In genomic region chr19:47112166-47112663, GRCh38 we compare ENCODE assay signal across 8 cellular contexts. TPM values are rescaled to one million over a fixed set of nuclear protein-coding genes. Genes with fewer than 3 reads are reported as not detected.
DNase-seq lines count a peak whose midpoint lies in the region; ATAC-seq, FAIRE-seq and TF ChIP-seq lines count a peak whose summit lies in the region.

No MANE protein-coding gene starts in this region.

- in situ Hi-C loops in K562 (cut with MboI) = no loop called here

- CTCF ChIA-PET in K562 (lab: Yijun Ruan, JAX; ENCODE audit: low intra/inter-chr PET ratio) = no interaction called here

- H3K4me2 ChIP-seq in K562 (ENCODE audit: insufficient read depth, low read length) = peak overlapping the region; percentile 88

- peaks cover 28% of the 10 kb centered on the region; the same call in 2 of the 3 replicates for H3K36me3 ChIP-seq in K562 (ENCODE audit: control insufficient read depth, insufficient read depth, low read length)
- no peaks in the 10 kb centered on the region for H3K36me3 ChIP-seq in iPS-15b (ENCODE audit: control insufficient read depth, insufficient read depth, low read length)

- H3K36me3 Mint-ChIP-seq in HFFc6 (ENCODE audit: low read depth) = peaks cover 23% of the 10 kb centered on the region

- no peaks in the 10 kb centered on the region for H3K9me1 ChIP-seq in K562 (ENCODE audit: control insufficient read depth, insufficient read depth, low read length)

- DNase-seq in DMS79 (lab: John Stamatoyannopoulos, UW) (peak; percentile 55), HFFc6 (peak; percentile 74), NCI-H187 treated with DMSO at 0.1 percent for 48 hours (lab: John Stamatoyannopoulos, UW) (peak; percentile 34), UCSD-AML1 (lab: John Stamatoyannopoulos, UW; ENCODE audit: unreplicated experiment) (peak; percentile 86), K562 (ENCODE audit: extremely low read depth in 1 of 4, low spot score in 3 of 4) (peak; percentile 84 to 94 (median 85)), skeletal muscle cell (ENCODE audit: low read depth) (peak; percentile 48)

- TF ChIP-seq POLR2A in K562 (conservative IDR thresholded peaks at IDR 0.05) = peak; percentile 88

- peak overlapping the region; percentile 98 for H3K4me3 Mint-ChIP-seq in HFFc6

- H3K79me2 ChIP-seq in K562 (ENCODE audit: control insufficient read depth, insufficient read depth, low read length) = peaks cover 52% of the 10 kb centered on the region

- peak; percentile 57 for ATAC-seq in K562
- no peak for ATAC-seq in GM18520 (IDR thresholded peaks at IDR 0.05; ENCODE audit: unreplicated experiment)

- TF ChIP-seq EP300 in K562 (IDR thresholded peaks at IDR 0.05; ENCODE audit: low read length) = no peak

- peaks cover 46% of the 10 kb centered on the region for H3K4me1 Mint-ChIP-seq in HFFc6 (ENCODE audit: low read depth)

- POLR2A ChIA-PET in K562 (lab: Yijun Ruan, JAX) = interaction anchor here (0.6 to 3.0 kb wide), 7 partner anchors 11 to 114 kb away, joined by 3 to 31 read pairs (median 10); no protein-coding TSS in a partner anchor

- H3K27me3 Mint-ChIP-seq in HFFc6 (ENCODE audit: insufficient read depth) = peaks cover 3% of the 10 kb centered on the region

- intact Hi-C loops in K562 (cut with micrococcal nuclease) = loop anchor here (2.0 to 5.0 kb wide), 2 partner anchors 19 to 250 kb away; partner anchors contain the start of genes ARHGAP35 and SAE1

- H3K4me3 ChIP-seq in K562 (peak overlapping the region; percentile 89), iPS-15b (ENCODE audit: low read depth, low read length) (peak overlapping the region; percentile 92), skeletal muscle cell (ENCODE audit: low read depth, low read length) (peak overlapping the region; percentile 98)

- peaks cover 20 to 24% of the 10 kb centered on the region in 2 experiments for H3K4me1 ChIP-seq in K562 (replicated peaks in 1 of 2; ENCODE audit: control insufficient read depth in 2 of 2, insufficient read depth in 2 of 2, low read length in 2 of 2)
- peaks cover 22% of the 10 kb centered on the region for H3K4me1 ChIP-seq in iPS-15b (ENCODE audit: control insufficient read depth, insufficient read depth, low read length)

- H2AFZ ChIP-seq in K562 (ENCODE audit: low read depth, low read length) = peak overlapping the region; percentile 40; the same call in 1 of the 2 replicates

- 0% methylated on average over 1 of the region's 54 CpGs for WGBS in K562 (ENCODE audit: insufficient coverage, low coverage, missing lambda C conversion rate)

- H3K9me3 ChIP-seq in K562 (replicated peaks; ENCODE audit: control insufficient read depth, insufficient read depth, low read depth, low read length) = no peaks in the 10 kb centered on the region
- no peaks in the 10 kb centered on the region for H3K9me3 ChIP-seq in iPS-15b (ENCODE audit: control insufficient read depth, insufficient read depth, low read length)

- no peaks in the 10 kb centered on the region for H4K20me1 ChIP-seq in K562 (replicated peaks; ENCODE audit: control insufficient read depth, insufficient read depth, low read length)

- H3K9me3 Mint-ChIP-seq in HFFc6 = no peaks in the 10 kb centered on the region

- peak overlapping the region; percentile 98 to 99 for H3K9ac ChIP-seq in K562 (ENCODE audit: insufficient read depth in 1 of 2, low read depth in 2 of 2, low read length in 2 of 2)
- peak overlapping the region; percentile 99 for H3K9ac ChIP-seq in iPS-15b (ENCODE audit: low read depth, low read length)

- H3K27ac ChIP-seq in K562 (ENCODE audit: extremely low read depth, low read depth, low read length) = peak overlapping the region; percentile 96

- peak overlapping the region; percentile 100 for H3K27ac Mint-ChIP-seq in HFFc6

- BruUV-seq in K562 (replicated peaks; lab: Mats Ljungman, UMichigan) = no TSS peak

- H3K27me3 ChIP-seq in K562 (ENCODE audit: control insufficient read depth in 2 of 2, insufficient read depth in 2 of 2, low read length in 2 of 2) (no peaks in the 10 kb centered on the region), iPS-15b (ENCODE audit: control insufficient read depth, insufficient read depth, low read length) (no peaks in the 10 kb centered on the region)

- peak; percentile 56 for FAIRE-seq in K562 (lab: Jason Lieb, UNC)

- TF ChIP-seq RAD21 in K562 (CRISPR knock-in tag; conservative IDR thresholded peaks at IDR 0.05 in 1 of 2, IDR thresholded peaks at IDR 0.05 in 1 of 2) = no peak

- TF ChIP-seq CTCF in HFFc6 (IDR thresholded peaks at IDR 0.05) (no peak; the same call in 1 of the 2 replicates), K562 (IDR thresholded peaks at IDR 0.05 in 2 of 3, conservative IDR thresholded peaks at IDR 0.05 in 1 of 3; ENCODE audit: insufficient read depth in 2 of 3, low read depth in 1 of 3, low read length in 3 of 3) (no peak)

TF ChIP-seq in K562, 482 proteins besides CTCF, POLR2A, EP300 and RAD21 (continues in another document):
- TF ChIP-seq ZNF431 (CRISPR knock-in tag; IDR thresholded peaks at IDR 0.05) (0 out of 2 replicates have a peak, but pooled peaks have one; percentile 17), EP400 (IDR thresholded peaks at IDR 0.05) (peak; percentile 81; the same call in 1 of the 2 replicates), ZNF740 (CRISPR knock-in tag; IDR thresholded peaks at IDR 0.05) (peak; percentile 98), ZNF740 (tag; IDR thresholded peaks at IDR 0.05) (peak in 1 of 2 experiments; percentile 93; a peak in 2 of 4 replicates), TAF9B (IDR thresholded peaks at IDR 0.05; ENCODE audit: partially characterized antibody) (peak; percentile 79), GTF2F1 (IDR thresholded peaks at IDR 0.05; ENCODE audit: low read depth, low read length) (peak; percentile 87), ARID1B (IDR thresholded peaks at IDR 0.05) (peak; percentile 9; the same call in 1 of the 2 replicates), ETV6 (IDR thresholded peaks at IDR 0.05; ENCODE audit: borderline replicate concordance in 1 of 2, low read depth in 2 of 2, low read length in 1 of 2) (0 out of 4 replicates have a peak, but pooled peaks of 1 of the 2 experiments have one; percentile 14), ETV6 (CRISPR knock-in tag; IDR thresholded peaks at IDR 0.05; ENCODE audit: borderline replicate concordance) (no peak)

RNA-seq across cellular contexts. Expression of gene ZC3H4, which starts 1.4 kb away (rescaled TPM):
- 10 to 100 TPM; 43.9 to 66.1 (median 55.2) TPM for total RNA-seq in HFFc6 (2021; fragmentation: NEBNext Ultra II Directional; extraction: Animal tissue kit (Norgen Biotek cat#: 25700))
- 66.1 and 83.6 TPM in 2 replicates for total RNA-seq in K562 (2011; cell fraction: chromatin; rRNA removed; ENCODE audit: low replicate concordance)
- total RNA-seq in K562 (2011; cell fraction: nucleolus; rRNA removed) = 24.1 and 34.0 TPM in 2 replicates
- total RNA-seq in K562 (2011; cell fraction: nucleoplasm; rRNA removed) = 30.9 TPM in 2 replicates
- total RNA-seq in K562 (2014; rRNA removed) = 18.3 and 26.0 TPM in 2 replicates
- total RNA-seq in K562 (2014; rRNA removed; fragmentation: Illumina TruSeq; extraction: Trizol) = 19.6 and 24.1 TPM in 2 replicates
- total RNA-seq in K562 (2015; rRNA removed; fragmentation: Illumina TruSeq; extraction: Trizol) = 13.2 and 19.1 TPM in 2 replicates
- total RNA-seq in K562 (2021) = 59.5 and 75.6 TPM in 2 replicates
- polyA plus RNA-seq in K562 (2011; rRNA removed) = 4.0 and 5.3 TPM in 2 replicates
- 2.2 and 3.7 TPM in 2 replicates for polyA plus RNA-seq in K562 (2011; cell fraction: cytosol; rRNA removed)
- 14.1 and 22.9 TPM in 2 replicates for polyA plus RNA-seq in K562 (2011; cell fraction: nucleus; rRNA removed)
- 11.1 and 39.1 TPM in 2 replicates for polyA plus RNA-seq in K562 (2012)
- 33.5 and 33.7 TPM in 2 replicates for polyA plus RNA-seq in K562 (2014; fragmentation: Illumina TruSeq; extraction: Trizol)
- polyA plus RNA-seq in K562 (2014; fragmentation: Nextera tagmentation; extraction: Ambion mirVana) = 1 to 10 TPM; 2.2 to 8.0 TPM
- polyA plus RNA-seq in K562 (2014; rRNA removed) = 14.4 and 17.6 TPM in 2 replicates
- polyA minus RNA-seq in K562 (2011; rRNA and poly(A)+ RNA removed) = 14.0 and 14.6 TPM in 2 replicates
- polyA minus RNA-seq in K562 (2011; cell fraction: cytosol; rRNA and poly(A)+ RNA removed) = 23.3 and 31.7 TPM in 2 replicates
- polyA minus RNA-seq in K562 (2011; cell fraction: nucleus; rRNA and poly(A)+ RNA removed) = 7.5 and 15.8 TPM in 2 replicates

RNA-seq across cellular contexts. Expression of gene SAE1, which starts 18.4 kb away (rescaled TPM):
- 100 to 1,000 TPM; 158 to 181 (median 175) TPM for total RNA-seq in HFFc6 (2021; fragmentation: NEBNext Ultra II Directional; extraction: Animal tissue kit (Norgen Biotek cat#: 25700))
- total RNA-seq in K562 (2011; cell fraction: chromatin; rRNA removed; ENCODE audit: low replicate concordance) = 86.7 and 121 TPM in 2 replicates
- 37.9 and 42.4 TPM in 2 replicates for total RNA-seq in K562 (2011; cell fraction: nucleolus; rRNA removed)
- 54.9 and 55.4 TPM in 2 replicates for total RNA-seq in K562 (2011; cell fraction: nucleoplasm; rRNA removed)
- total RNA-seq in K562 (2014; rRNA removed) = 194 and 213 TPM in 2 replicates
- total RNA-seq in K562 (2014; rRNA removed; fragmentation: Illumina TruSeq; extraction: Trizol) = 215 and 244 TPM in 2 replicates
- total RNA-seq in K562 (2015; rRNA removed; fragmentation: Illumina TruSeq; extraction: Trizol) = 220 and 231 TPM in 2 replicates
- 205 and 217 TPM in 2 replicates for total RNA-seq in K562 (2021)
- 199 and 297 TPM in 2 replicates for polyA plus RNA-seq in K562 (2011; rRNA removed)
- polyA plus RNA-seq in K562 (2011; cell fraction: cytosol; rRNA removed) = 175 and 205 TPM in 2 replicates
- polyA plus RNA-seq in K562 (2011; cell fraction: nucleus; rRNA removed) = 41.2 and 60.5 TPM in 2 replicates
- 207 and 215 TPM in 2 replicates for polyA plus RNA-seq in K562 (2012)
- polyA plus RNA-seq in K562 (2014; fragmentation: Illumina TruSeq; extraction: Trizol) = 293 and 299 TPM in 2 replicates
- 100 to 1,000 TPM in 1 of 2 experiments, 10 to 100 TPM in 1; 82.8 to 133 TPM for polyA plus RNA-seq in K562 (2014; fragmentation: Nextera tagmentation; extraction: Ambion mirVana)
- polyA plus RNA-seq in K562 (2014; rRNA removed) = 250 and 273 TPM in 2 replicates
- polyA minus RNA-seq in K562 (2011; rRNA and poly(A)+ RNA removed) = 138 and 156 TPM in 2 replicates
- polyA minus RNA-seq in K562 (2011; cell fraction: cytosol; rRNA and poly(A)+ RNA removed) = 63.5 and 64.3 TPM in 2 replicates
- polyA minus RNA-seq in K562 (2011; cell fraction: nucleus; rRNA and poly(A)+ RNA removed) = 11.0 and 20.4 TPM in 2 replicates

Comparison
In these comparisons a context has a peak if more than half of its experiments do, and no peak if none do; other contexts are left out.
1. DNase-seq: peak in every context shown above with its lines; median percentile 86 in UCSD-AML1; 85 in K562; 74 in HFFc6; 55 in DMS79; 48 in skeletal muscle cell; 34 in NCI-H187 treated with DMSO at 0.1 percent for 48 hours.